In genomic region chr6:150177260-150178246, GRCh38 we compare ENCODE assay signal across 13 cellular contexts. TPM values are rescaled to one million over a fixed set of nuclear protein-coding genes. Genes with fewer than 3 reads are reported as not detected.
A peak's percentile ranks its signal among the peaks of the same experiment; 100 is the strongest.
DNase-seq lines count a peak whose midpoint lies in the region; ATAC-seq, FAIRE-seq and TF ChIP-seq lines count a peak whose summit lies in the region.
"Had no signal": no experiment of that assay in that cellular context is flagged by ENCODE, and none has a peak within 500 bp of the region (broad histone marks: within the 10 kb centered on the region; RNA-seq: fewer than 3 reads in every experiment).

No MANE protein-coding gene starts in this region.

- no peak overlapping the region for H3K9ac ChIP-seq in kidney (ENCODE audit: low read length in 2 of 2)

- in situ Hi-C loops in astrocyte of the spinal cord (cut with HindIII; ENCODE audit: low sequenced_read_pairs) = no loop called here

- no peak overlapping the region for H3K4me3 ChIP-seq in HEK293 (ENCODE audit: low read depth, low read length)
- no peak overlapping the region for H3K4me3 ChIP-seq in astrocyte of the spinal cord (ENCODE audit: low read depth, low read length)
- peak overlapping the region; percentile 8 to 30 for H3K4me3 ChIP-seq in kidney (ENCODE audit: low read length in 2 of 2)
- no peak overlapping the region for H3K4me3 ChIP-seq in small intestine (ENCODE audit: low read depth in 1 of 2, low read length in 2 of 2)

- H3K9me3 ChIP-seq in HEK293 (ENCODE audit: control insufficient read depth, insufficient read depth, low read depth, low read length) = no peaks in the 10 kb centered on the region
- no peaks in the 10 kb centered on the region for H3K9me3 ChIP-seq in kidney (ENCODE audit: control insufficient read depth in 1 of 2, low read length in 2 of 2)
- H3K9me3 ChIP-seq in small intestine (ENCODE audit: control insufficient read depth, low read depth) = no peaks in the 10 kb centered on the region

- H3K4me1 ChIP-seq in HEK293 (ENCODE audit: control insufficient read depth, insufficient read depth, low read length) (peaks cover 3% of the 10 kb centered on the region), kidney (ENCODE audit: control insufficient read depth in 1 of 2, insufficient read depth in 1 of 2, low read depth in 1 of 2, low read length in 2 of 2) (peaks cover 14 to 15% of the 10 kb centered on the region in 2 donors), small intestine (ENCODE audit: control insufficient read depth in 2 of 2, insufficient read depth in 1 of 2, low read depth in 1 of 2, low read length in 1 of 2) (peaks cover 0 to 5% of the 10 kb centered on the region in 2 donors)

- POLR2A ChIA-PET in HEK293 (lab: Yijun Ruan, JAX) = interaction anchor here (0.9 kb wide), 1 partner anchor 154 kb away, joined by 3 read pairs; no protein-coding TSS in a partner anchor

- TF ChIP-seq CTCF in HEK293 (tag by site-specific recombination; IDR thresholded peaks at IDR 0.05) (no peak), astrocyte of the spinal cord (IDR thresholded peaks at IDR 0.05; ENCODE audit: low read depth, low read length) (no peak), kidney (IDR thresholded peaks at IDR 0.05; ENCODE audit: borderline replicate concordance, extremely low read depth, insufficient read depth) (no peak)

- CTCF ChIA-PET in HEK293 (lab: Yijun Ruan, JAX) = interaction anchor here (0.7 to 1.4 kb wide), 2 partner anchors 18 to 154 kb away, joined by 3 to 6 read pairs; no protein-coding TSS in a partner anchor

- H3K36me3 ChIP-seq in HEK293 (ENCODE audit: control insufficient read depth in 2 of 2, insufficient read depth in 1 of 2, low read length in 2 of 2) (no peaks in the 10 kb centered on the region; a peak in 1 of 3 replicates), kidney (ENCODE audit: control insufficient read depth in 1 of 2, insufficient read depth in 2 of 2, low read length in 2 of 2) (no peaks in the 10 kb centered on the region), small intestine (ENCODE audit: control insufficient read depth in 2 of 2, insufficient read depth in 2 of 2, low read length in 2 of 2) (no peaks in the 10 kb centered on the region)

- no peak overlapping the region for H3K27ac ChIP-seq in HEK293 (ENCODE audit: extremely low read depth, low read depth, low read length)
- H3K27ac ChIP-seq in kidney (ENCODE audit: low read depth in 2 of 2, low read length in 2 of 2) = peak overlapping the region; percentile 50 to 63
- H3K27ac ChIP-seq in small intestine (ENCODE audit: low read depth in 1 of 2, low read length in 1 of 2) = no peak overlapping the region
- H3K27ac ChIP-seq: epithelial cell of prostate had no signal

- DNase-seq in astrocyte of the spinal cord (ENCODE audit: low read depth, low spot score) (peak; percentile 55), kidney (peak; percentile 72), small intestine (peak; percentile 70)
- DNase-seq: Karpas-422; NCI-H510A; stimulated activated CD4-positive, alpha-beta T cell treated with anti-CD3 and anti-CD28 coated beads, Interleukin-2, amount 100 ng/mL, for 48 hours had no signal

- 53 to 72% (median 60%) methylated on average over 20 of the region's 20 CpGs for WGBS in small intestine, 3 donors

- FAIRE-seq in kidney (lab: Jason Lieb, UNC) (no peak), small intestine (lab: Jason Lieb, UNC) (no peak)
- FAIRE-seq: D721Med had no signal

- intact Hi-C loops in kidney (cut with DNase I) = no loop called here

- H3K27me3 ChIP-seq in small intestine (ENCODE audit: control insufficient read depth in 2 of 2, insufficient read depth in 2 of 2, low read length in 2 of 2) = no peaks in the 10 kb centered on the region

- no peak for ATAC-seq in GM19035 (IDR thresholded peaks at IDR 0.05; ENCODE audit: unreplicated experiment)
- no peak for ATAC-seq in HG03095 (IDR thresholded peaks at IDR 0.05; ENCODE audit: unreplicated experiment)
- no peak for ATAC-seq in GM21717 (IDR thresholded peaks at IDR 0.05; ENCODE audit: unreplicated experiment)
- ATAC-seq: WTC11 had no signal

TF ChIP-seq in HEK293, 187 proteins besides CTCF, POLR2A, EP300 and RAD21:
- TF ChIP-seq ZNF658 (tag by site-specific recombination; IDR thresholded peaks at IDR 0.05) = no peak
- TF ChIP-seq ZIC2 (tag by site-specific recombination; IDR thresholded peaks at IDR 0.05) = peak; percentile 72
- TF ChIP-seq GLIS1 (tag by site-specific recombination; IDR thresholded peaks at IDR 0.05) = peak; percentile 61; the same call in 1 of the 2 replicates

RNA-seq across cellular contexts. Expression of gene PPP1R14C, which starts 34.7 kb away (rescaled TPM):
- total RNA-seq in kidney = 15.8 TPM
- 6.5 TPM for polyA plus RNA-seq in kidney (ENCODE audit: insufficient read depth, low read depth, low replicate concordance)
- polyA plus RNA-seq in small intestine = 10 to 100 TPM; 10.7 to 14.3 (median 12.2) TPM

Comparison
In these comparisons a context has a peak if more than half of its experiments do, and no peak if none do; other contexts are left out.
1. H3K27ac ChIP-seq: peak in kidney (2 of 2); none in HEK293 (single experiment) and small intestine (0 of 2).
2. H3K4me3 ChIP-seq: peak in kidney (2 of 2); none in HEK293 (single experiment), astrocyte of the spinal cord (single experiment) and small intestine (0 of 2).
3. Peak in every context shown above with its lines, with median percentiles within 50 percentile points of each other: DNase-seq.